ENCODE assay signal across 7 cellular contexts in the genomic region with DNA sequence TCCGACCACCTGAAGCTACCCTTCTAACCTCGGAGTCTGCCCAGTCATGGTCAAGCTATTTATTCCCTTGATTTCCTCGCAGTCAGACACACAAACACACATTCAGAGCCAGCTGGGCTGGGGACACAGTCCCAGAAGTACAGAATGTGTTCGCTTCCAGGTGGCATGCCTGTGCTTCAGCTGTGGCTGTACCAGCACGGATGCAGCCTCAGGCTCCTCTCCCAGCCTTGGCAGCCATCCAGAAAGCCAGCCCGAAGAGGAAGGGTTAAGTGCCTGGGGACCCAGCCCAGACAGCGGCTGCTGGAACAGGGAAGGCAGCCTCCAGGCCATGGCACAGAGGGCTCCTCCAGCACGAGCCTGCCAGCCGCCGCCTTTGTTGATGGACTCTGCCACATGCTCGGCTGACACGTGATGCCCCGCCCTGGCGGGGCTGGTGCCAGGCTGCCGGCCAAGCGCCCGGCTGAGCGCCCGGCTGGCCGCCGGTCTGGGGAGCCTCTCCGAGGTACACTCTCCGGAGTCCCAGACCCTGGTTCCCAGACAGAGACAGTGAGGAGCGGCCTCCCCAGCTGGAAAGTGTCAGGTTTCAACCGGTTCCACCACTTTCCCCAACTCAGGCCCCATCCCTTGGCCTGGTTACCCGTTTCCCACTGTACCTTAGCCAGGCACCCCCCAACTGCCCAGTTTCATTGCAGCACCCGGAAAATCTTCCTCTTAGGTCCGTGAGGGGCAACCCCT. TPM values are rescaled to one million over a fixed set of nuclear protein-coding genes. Genes with fewer than 3 reads are reported as not detected.
DNase-seq lines count a peak whose midpoint lies in the region; ATAC-seq, FAIRE-seq and TF ChIP-seq lines count a peak whose summit lies in the region.

No MANE protein-coding gene starts in this region.

- H3K4me1 ChIP-seq in HUES64 (ENCODE audit: insufficient read depth, low read length) (peaks cover 73% of the 10 kb centered on the region), PC-9 (replicated peaks; ENCODE audit: insufficient read depth) (peaks cover 98% of the 10 kb centered on the region)

- no peak overlapping the region for H2AFZ ChIP-seq in PC-9

- WGBS in HUES64, result 61% methylated on average over 28 of the region's 28 CpGs

- FAIRE-seq in GM19239 (lab: Jason Lieb, UNC), result no peak

- POLR2A ChIA-PET in PC-9 (lab: Charles Lee; ENCODE audit: unreplicated experiment), result interaction anchor here (0.6 kb wide), 1 partner anchor 40 kb away, joined by 6 read pairs; no protein-coding TSS in a partner anchor

- H3K27ac ChIP-seq in HUES64 (ENCODE audit: low read depth, low read length) (no peak overlapping the region; the same call in 1 of the 2 replicates), PC-9 (peak overlapping the region; percentile 55)

- no peaks in the 10 kb centered on the region for H3K9me2 ChIP-seq in PC-9 (ENCODE audit: insufficient read depth)

- H3K4me2 ChIP-seq in PC-9, result peak overlapping the region; percentile 87

- H4K20me1 ChIP-seq in PC-9 (ENCODE audit: insufficient read depth), result no peaks in the 10 kb centered on the region

- H3F3A ChIP-seq in PC-9 (ENCODE audit: insufficient read depth, low read depth), result peaks cover 54% of the 10 kb centered on the region

- no peak for TF ChIP-seq CTCF in PC-9 (conservative IDR thresholded peaks at IDR 0.05)

- intact Hi-C loops in PC-9 (cut with micrococcal nuclease; ENCODE audit: unreplicated experiment), result loop anchor here (1.0 to 10.0 kb wide), 5 partner anchors 34 to 772 kb away; a partner anchor contains a TSS

- H3K27me3 ChIP-seq in HUES64 (ENCODE audit: insufficient read depth, low read length) (0 out of 2 replicates have a peak, but pooled peaks cover 5% of the 10 kb centered on the region), PC-9 (ENCODE audit: insufficient read depth, low read depth) (no peaks in the 10 kb centered on the region)

- H3K4me3 ChIP-seq in HUES64 (ENCODE audit: low read length) (peak overlapping the region; percentile 39), PC-9 (peak overlapping the region; percentile 42; the same call in 1 of the 2 replicates)

- no TSS peak for BruUV-seq in PC-9 (replicated peaks; lab: Mats Ljungman, UMichigan)

- ATAC-seq in esophagus mucosa (peak; percentile 59), HG02759 (IDR thresholded peaks at IDR 0.05; ENCODE audit: unreplicated experiment) (no peak)

- H3K9ac ChIP-seq in HUES64 (ENCODE audit: low read depth, low read length), result peak overlapping the region; percentile 53

- CTCF ChIA-PET in PC-9 (lab: Charles Lee), result interaction anchor here (0.7 to 4.6 kb wide), 3 partner anchors 49 to 171 kb away, joined by 3 to 67 read pairs (median 3); no protein-coding TSS in a partner anchor

- H3K36me3 ChIP-seq in HUES64 (ENCODE audit: insufficient read depth, low read length) (no peaks in the 10 kb centered on the region), PC-9 (ENCODE audit: low read depth) (no peaks in the 10 kb centered on the region)

- H3K9me3 ChIP-seq in HUES64 (ENCODE audit: insufficient read depth, low read depth, low read length) (no peaks in the 10 kb centered on the region), PC-9 (ENCODE audit: insufficient read depth, low read depth) (no peaks in the 10 kb centered on the region)

- DNase-seq in PC-9, result peak; percentile 78 to 95
- peak; percentile 86 for DNase-seq in midbrain (lab: John Stamatoyannopoulos, UW)
- no peak for DNase-seq in GM19239 (ENCODE audit: insufficient read length, low spot score)
- DNase-seq in GM19238 (ENCODE audit: insufficient read length, low spot score), result no peak

- no peaks in the 10 kb centered on the region for H3K79me2 ChIP-seq in PC-9 (ENCODE audit: low read depth)

RNA-seq across cellular contexts. Expression of a gene that starts 5.4 kb away (rescaled TPM):
- polyA plus RNA-seq in HUES64 (2013, experiment 1 of 2), result 8.2 TPM
- polyA plus RNA-seq in HUES64 (2013, experiment 2 of 2), result 12.5 TPM
- total RNA-seq in PC-9 (2021) (8.2 and 11.0 TPM in 2 replicates), esophagus mucosa (1.5 TPM)

RNA-seq across cellular contexts. Expression of a gene that starts 57.6 kb away (rescaled TPM):
- 67.4 TPM for polyA plus RNA-seq in HUES64 (2013, experiment 1 of 2)
- polyA plus RNA-seq in HUES64 (2013, experiment 2 of 2), result 81.7 TPM
- total RNA-seq in PC-9 (2021) (74.3 and 75.3 TPM in 2 replicates), esophagus mucosa (15.3 TPM)

Comparison
In these comparisons a context has a peak if more than half of its experiments do, and no peak if none do; other contexts are left out.
1. DNase-seq: peak in PC-9 (2 of 2) and midbrain (single experiment); none in GM19239 (single experiment) and GM19238 (single experiment).